24 cellular contexts compared by ENCODE assay signal in genomic region chr10:7955446-7955845, GRCh38.
"Had no signal": no experiment of that assay in that cellular context is flagged by ENCODE, and none has a peak within 500 bp of the region (broad histone marks: within the 10 kb centered on the region; RNA-seq: fewer than 3 reads in every experiment).

No MANE protein-coding gene starts in this region.

- H3K4me3 Mint-ChIP-seq: activated B cell treated with CpG ODN at 0.5 μM for 24 hours; activated CD4-positive, alpha-beta memory T cell treated with anti-CD3 and anti-CD28 coated beads for 36 hours; activated naive CD8-positive, alpha-beta T cell treated with anti-CD3 and anti-CD28 coated beads for 36 hours; activated T-helper 1 cell treated with anti-CD3 and anti-CD28 coated beads, Interleukin-12 subunit alpha, Interleukin-12 subunit beta, Interleukin-2, Interleukin-4 antibody, amounts not matched to agents 30 ng/mL and 10 ng/mL and 1 ng/mL, durations not matched to agents 14 hours and 24 hours and 36 hours; effector memory CD8-positive, alpha-beta T cell; neural crest cell; T-helper 2 cell treated with Interferon-gamma antibody and Interleukin-4, amounts not matched to agents 5 μg/mL and 100 μg/mL, for 36 hours; type B pancreatic cell had no signal

- H3K36me3 Mint-ChIP-seq: naive B cell, type B pancreatic cell had no signal

- H3K27me3 Mint-ChIP-seq: activated B cell treated with CpG ODN at 0.5 μM for 24 hours; activated CD4-positive, alpha-beta memory T cell treated with anti-CD3 and anti-CD28 coated beads for 36 hours; activated naive CD8-positive, alpha-beta T cell treated with anti-CD3 and anti-CD28 coated beads for 36 hours; effector memory CD8-positive, alpha-beta T cell; naive B cell; type B pancreatic cell had no signal

- H3K9me3 Mint-ChIP-seq: activated B cell treated with CpG ODN at 0.5 μM for 24 hours; activated CD4-positive, alpha-beta memory T cell treated with anti-CD3 and anti-CD28 coated beads for 36 hours; activated naive CD8-positive, alpha-beta T cell treated with anti-CD3 and anti-CD28 coated beads for 36 hours; activated T-helper 1 cell treated with anti-CD3 and anti-CD28 coated beads, Interleukin-12 subunit alpha, Interleukin-12 subunit beta, Interleukin-2, Interleukin-4 antibody, amounts not matched to agents 30 ng/mL and 10 ng/mL and 1 ng/mL, durations not matched to agents 14 hours and 24 hours and 36 hours; effector memory CD8-positive, alpha-beta T cell; neural crest cell; T-helper 2 cell treated with Interferon-gamma antibody and Interleukin-4, amounts not matched to agents 5 μg/mL and 100 μg/mL, for 36 hours; type B pancreatic cell had no signal

- ATAC-seq: body of pancreas; effector memory CD8-positive, alpha-beta T cell; gastrocnemius medialis; heart left ventricle; mucosa of descending colon; psoas muscle; right cardiac atrium had no signal

- H3K27ac Mint-ChIP-seq: activated B cell treated with CpG ODN at 0.5 μM for 24 hours; activated CD4-positive, alpha-beta memory T cell treated with anti-CD3 and anti-CD28 coated beads for 36 hours; activated naive CD8-positive, alpha-beta T cell treated with anti-CD3 and anti-CD28 coated beads for 36 hours; activated T-helper 1 cell treated with anti-CD3 and anti-CD28 coated beads, Interleukin-12 subunit alpha, Interleukin-12 subunit beta, Interleukin-2, Interleukin-4 antibody, amounts not matched to agents 30 ng/mL and 10 ng/mL and 1 ng/mL, durations not matched to agents 14 hours and 24 hours and 36 hours; T-helper 2 cell treated with Interferon-gamma antibody and Interleukin-4, amounts not matched to agents 5 μg/mL and 100 μg/mL, for 36 hours; type B pancreatic cell had no signal

- DNase-seq: activated B cell treated with CpG ODN at 0.5 μM for 24 hours; activated CD4-positive, alpha-beta memory T cell treated with anti-CD3 and anti-CD28 coated beads for 36 hours; activated CD4-positive, alpha-beta T cell treated with anti-CD3 and anti-CD28 coated beads for 4 hours; activated gamma-delta T cell treated with Interleukin-2 at 50 U/mL for 16 hours; activated naive CD8-positive, alpha-beta T cell treated with anti-CD3 and anti-CD28 coated beads for 36 hours; activated T-cell treated with anti-CD3 and anti-CD28 coated beads for 4 hours; amygdala; body of pancreas; effector memory CD8-positive, alpha-beta T cell; gastrocnemius medialis; heart left ventricle; left ventricle myocardium inferior; mucosa of descending colon; naive B cell; ovary; psoas muscle; right cardiac atrium; stimulated activated CD4-positive, alpha-beta T cell treated with anti-CD3 and anti-CD28 coated beads, Interleukin-15, amount 100 ng/mL, for 24 hours; stimulated activated CD4-positive, alpha-beta T cell treated with anti-CD3 and anti-CD28 coated beads, Interleukin-2, amount 100 ng/mL, for 48 hours; testis had no signal
